8 cellular contexts compared by ENCODE assay signal in the genomic region with DNA sequence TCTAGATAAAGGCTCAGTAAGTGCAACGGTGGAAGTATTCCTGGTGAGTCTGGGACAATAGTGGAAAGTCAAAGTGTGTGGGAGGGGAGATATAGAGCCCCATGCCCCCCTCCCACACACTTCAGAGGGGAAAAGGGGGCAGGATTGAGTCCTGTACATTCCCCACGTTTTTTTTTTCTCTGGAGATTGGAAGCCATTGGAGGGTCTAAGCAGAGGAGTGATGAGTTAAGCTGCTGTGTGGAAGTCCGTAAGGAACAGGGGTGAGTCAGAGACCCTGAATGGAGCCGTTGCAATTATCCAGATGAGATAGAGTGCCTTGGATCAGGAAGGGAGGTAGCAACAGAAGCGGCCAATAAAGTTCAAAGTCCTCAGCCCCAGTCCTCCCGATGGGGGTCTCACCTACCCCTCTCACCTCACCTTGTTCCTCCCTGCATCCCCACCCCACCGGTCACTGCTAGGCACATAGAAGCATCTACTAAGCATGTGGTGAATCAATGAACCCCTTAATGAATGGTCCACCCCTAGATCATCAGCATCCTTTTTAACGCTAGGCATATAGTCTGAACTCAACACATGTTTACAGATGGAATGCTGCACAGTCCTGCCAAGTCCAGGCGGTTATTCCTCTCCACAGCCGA. TPM values are rescaled to one million over a fixed set of nuclear protein-coding genes. Genes with fewer than 3 reads are reported as not detected.
DNase-seq lines count a peak whose midpoint lies in the region; ATAC-seq, FAIRE-seq and TF ChIP-seq lines count a peak whose summit lies in the region.

No MANE protein-coding gene starts in this region.

- 29% methylated on average over 4 of the region's 10 CpGs for WGBS in right lobe of liver (ENCODE audit: insufficient coverage, low coverage, low lambda C conversion rate, missing lambda C conversion rate)

- H3K27ac ChIP-seq in right lobe of liver: peak overlapping the region; percentile 90 to 98 (median 92)
- H3K27ac ChIP-seq in upper lobe of right lung: peak overlapping the region; percentile 98

- peak; percentile 64 for FAIRE-seq in GM19239 (lab: Jason Lieb, UNC)
- FAIRE-seq in bronchial epithelial cell (lab: Jason Lieb, UNC): no peak

- ATAC-seq in right lobe of liver (peak in 2 of 4 donors; percentile 10 to 23), upper lobe of right lung (no peak)

- H3K4me1 ChIP-seq in right lobe of liver: peaks cover 0 to 18% (median 2%) of the 10 kb centered on the region in 4 donors
- H3K4me1 ChIP-seq in upper lobe of right lung: peaks cover 12% of the 10 kb centered on the region

- no peak for TF ChIP-seq CTCF in bronchial epithelial cell (IDR thresholded peaks at IDR 0.05; ENCODE audit: insufficient read depth, low read length, severe bottlenecking)
- TF ChIP-seq CTCF in right lobe of liver (IDR thresholded peaks at IDR 0.05): no peak
- no peak for TF ChIP-seq CTCF in upper lobe of right lung (IDR thresholded peaks at IDR 0.05)

- peaks cover 1% of the 10 kb centered on the region for H3K36me3 ChIP-seq in bronchial epithelial cell (ENCODE audit: control insufficient read depth, insufficient read depth, low read length)
- H3K36me3 ChIP-seq in right lobe of liver: peaks cover 0 to 17% (median 3%) of the 10 kb centered on the region in 4 donors
- H3K36me3 ChIP-seq in upper lobe of right lung: peaks cover 9% of the 10 kb centered on the region

- no peaks in the 10 kb centered on the region for H3K27me3 ChIP-seq in bronchial epithelial cell (ENCODE audit: control insufficient read depth, insufficient read depth, low read length)
- H3K27me3 ChIP-seq in right lobe of liver: no peaks in the 10 kb centered on the region
- no peaks in the 10 kb centered on the region for H3K27me3 ChIP-seq in upper lobe of right lung

- H3K9me3 ChIP-seq in right lobe of liver (no peaks in the 10 kb centered on the region), upper lobe of right lung (no peaks in the 10 kb centered on the region)

- H3K4me3 ChIP-seq in bronchial epithelial cell (ENCODE audit: low read depth, low read length) (peak overlapping the region; percentile 68), right lobe of liver (peak overlapping the region; percentile 72 to 95 (median 88)), upper lobe of right lung (peak overlapping the region; percentile 88)

- no peak for TF ChIP-seq POLR2A in right lobe of liver (IDR thresholded peaks at IDR 0.05)

- DNase-seq in GM19239 (ENCODE audit: insufficient read length, low spot score) (no peak), M059J (ENCODE audit: low read depth) (peak; percentile 71), bronchial epithelial cell (ENCODE audit: low read depth) (peak; percentile 32), right lobe of liver (peak in 1 of 3 donors; percentile 24), upper lobe of right lung (no peak), RPMI8226 (no peak), T-helper 9 cell (no peak)
- DNase-seq in effector CD8-positive, alpha-beta T cell (lab: John Stamatoyannopoulos, UW): no peak

- intact Hi-C loops in right lobe of liver (cut with DNase I) (no loop called here), upper lobe of right lung (cut with DNase I) (no loop called here)

RNA-seq across cellular contexts. Expression of gene SLC9A8, which starts 0.7 kb away (rescaled TPM):
- total RNA-seq in M059J (2014; rRNA removed; shearing (Covaris generic)): 6.0 and 9.0 TPM in 2 replicates
- 1.6 and 4.6 TPM in 2 replicates for total RNA-seq in bronchial epithelial cell
- total RNA-seq in right lobe of liver: 10 to 100 TPM in 3 of 6 experiments, 1 to 10 TPM in 3; 6.8 to 10.6 (median 9.6) TPM
- 15.0 TPM for total RNA-seq in upper lobe of right lung

Comparison
In these comparisons a context has a peak if more than half of its experiments do, and no peak if none do; other contexts are left out.
1. DNase-seq: peak in M059J (single experiment) and bronchial epithelial cell (single experiment); none in GM19239 (single experiment), upper lobe of right lung (single experiment), effector CD8-positive, alpha-beta T cell (single experiment), RPMI8226 (single experiment) and T-helper 9 cell (single experiment).
2. Peak in every context shown above with its lines, with median percentiles within 50 percentile points of each other: H3K4me3 ChIP-seq.